ENCODE assay signal across 21 cellular contexts in the genomic region with DNA sequence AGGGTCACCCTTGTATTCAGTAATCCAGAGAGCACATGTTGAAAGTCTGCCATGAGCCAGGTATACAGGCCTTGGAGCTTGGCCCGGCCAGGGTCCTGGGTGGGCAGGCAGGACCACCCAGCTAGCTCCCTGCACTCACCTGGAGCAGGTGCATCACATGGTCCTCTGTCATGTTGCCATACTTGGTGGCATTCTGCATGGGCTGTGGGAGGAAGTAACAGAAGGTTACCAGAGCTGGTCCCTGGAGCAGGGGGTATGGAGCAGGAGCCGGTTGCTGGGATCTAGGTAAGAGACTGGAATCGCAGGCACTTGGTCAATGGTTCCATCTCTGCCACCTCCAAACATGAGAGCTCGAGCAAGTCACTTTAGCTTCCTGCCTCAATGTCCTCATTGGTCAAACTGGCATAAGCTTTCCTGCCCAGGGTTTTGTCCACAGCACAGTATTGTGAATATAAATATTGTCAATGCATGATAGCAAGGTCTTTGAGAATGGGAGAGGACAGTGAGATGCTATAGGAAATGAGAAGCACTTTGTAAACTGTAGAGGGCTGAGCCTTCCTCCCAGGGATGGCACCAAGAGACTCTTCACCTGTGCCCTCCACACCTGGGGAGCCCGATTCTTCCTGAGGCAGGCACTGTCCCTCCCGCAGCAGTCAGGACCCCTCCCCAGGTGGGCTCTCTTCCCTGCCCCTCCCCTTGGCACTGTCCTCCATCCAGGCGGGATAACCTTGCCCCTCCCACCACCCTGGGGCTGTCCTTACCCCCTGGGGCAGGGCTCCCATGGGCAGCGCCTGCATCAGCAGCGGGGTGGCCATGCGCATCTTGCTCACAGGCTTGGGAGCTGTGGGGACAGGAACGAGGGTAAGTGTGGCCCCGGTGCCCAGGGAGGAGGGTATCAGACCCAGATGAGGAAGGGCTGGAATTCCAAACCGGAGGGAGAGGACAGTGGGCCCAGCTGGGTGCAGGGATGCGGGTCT. TPM values are rescaled to one million over a fixed set of nuclear protein-coding genes. Genes with fewer than 3 reads are reported as not detected.
DNase-seq lines count a peak whose midpoint lies in the region; ATAC-seq and TF ChIP-seq lines count a peak whose summit lies in the region.
"Had no signal": no experiment of that assay in that cellular context is flagged by ENCODE, and none has a peak within 500 bp of the region (broad histone marks: within the 10 kb centered on the region; RNA-seq: fewer than 3 reads in every experiment).

No MANE protein-coding gene starts in this region.

- peak overlapping the region in 3 of 4 donors; percentile 13 to 83 (median 18) for H3K27ac ChIP-seq in gastrocnemius medialis
- peak overlapping the region in 1 of 4 donors; percentile 37 for H3K27ac ChIP-seq in esophagus squamous epithelium
- H3K27ac ChIP-seq: C4-2B, SJSA1, thyroid gland had no signal

- in situ Hi-C loops in gastrocnemius medialis (cut with MboI; ENCODE audit: low sequenced_read_pairs in 4 of 4), result no loop called here

- ATAC-seq in activated CD8-positive, alpha-beta T cell treated with anti-CD3 and anti-CD28 coated beads, Interleukin-2, amount 10 ng/mL, durations not matched to agents 7 days and 5 days, result no peak
- ATAC-seq in activated CD8-positive, alpha-beta T cell treated with anti-CD3 and anti-CD28 coated beads for 36 hours, result no peak
- no peak for ATAC-seq in activated B cell treated with CpG ODN at 0.5 μM for 24 hours (ENCODE audit: low read depth)
- no peak for ATAC-seq in gastrocnemius medialis
- ATAC-seq in GM19467 (IDR thresholded peaks at IDR 0.05; ENCODE audit: unreplicated experiment), result no peak
- ATAC-seq: activated naive CD8-positive, alpha-beta T cell treated with anti-CD3 and anti-CD28 coated beads, Interleukin-2, amount 50 U/mL, for 24 hours; esophagus mucosa had no signal

- POLR2A ChIA-PET in activated CD8-positive, alpha-beta T cell treated with anti-CD3 and anti-CD28 coated beads, Interleukin-2, amount 10 ng/mL, durations not matched to agents 7 days and 5 days (lab: Charles Lee), result interaction anchor here (0.8 to 1.3 kb wide), 3 partner anchors 8 to 19 kb away, joined by 4 read pairs; no protein-coding TSS in a partner anchor
- POLR2A ChIA-PET in activated CD8-positive, alpha-beta T cell treated with anti-CD3 and anti-CD28 coated beads for 36 hours (lab: Charles Lee), result interaction anchor here (1.0 to 2.4 kb wide), 5 partner anchors 9 to 28 kb away, joined by 3 to 8 read pairs (median 5); no protein-coding TSS in a partner anchor
- POLR2A ChIA-PET in activated B cell treated with CpG ODN at 0.5 μM for 24 hours (lab: Charles Lee), result interaction anchor here (12.3 to 43.9 kb wide), 3 partner anchors 2 to 45 kb away, joined by 125 to 2478 read pairs (median 2478); a partner anchor contains a TSS

- peak overlapping the region; percentile 34 for H3K27ac Mint-ChIP-seq in activated CD8-positive, alpha-beta T cell treated with anti-CD3 and anti-CD28 coated beads, Interleukin-2, amount 10 ng/mL, durations not matched to agents 7 days and 5 days
- H3K27ac Mint-ChIP-seq in activated CD8-positive, alpha-beta T cell treated with anti-CD3 and anti-CD28 coated beads for 36 hours, result no peak overlapping the region
- peak overlapping the region; percentile 100 for H3K27ac Mint-ChIP-seq in activated B cell treated with CpG ODN at 0.5 μM for 24 hours
- H3K27ac Mint-ChIP-seq: activated naive CD8-positive, alpha-beta T cell treated with anti-CD3 and anti-CD28 coated beads, Interleukin-2, amount 50 U/mL, for 24 hours had no signal

- H3K4me1 ChIP-seq in gastrocnemius medialis (peaks cover 6 to 10% of the 10 kb centered on the region in 2 donors), esophagus squamous epithelium (peaks cover 12 to 48% (median 31%) of the 10 kb centered on the region in 3 donors)

- 76 to 92% methylated on average over 7 to 11 of the region's 14 CpGs for WGBS in esophagus squamous epithelium, 2 donors

- H3K27me3 ChIP-seq in gastrocnemius medialis (no peaks in the 10 kb centered on the region), esophagus squamous epithelium (no peaks in the 10 kb centered on the region)
- H3K27me3 ChIP-seq: MG63, SJSA1, thyroid gland had no signal

- H3K9me3 Mint-ChIP-seq in activated CD8-positive, alpha-beta T cell treated with anti-CD3 and anti-CD28 coated beads, Interleukin-2, amount 10 ng/mL, durations not matched to agents 7 days and 5 days (ENCODE audit: insufficient read depth), result no peaks in the 10 kb centered on the region
- no peaks in the 10 kb centered on the region for H3K9me3 Mint-ChIP-seq in activated CD8-positive, alpha-beta T cell treated with anti-CD3 and anti-CD28 coated beads for 36 hours
- no peaks in the 10 kb centered on the region for H3K9me3 Mint-ChIP-seq in activated B cell treated with CpG ODN at 0.5 μM for 24 hours
- H3K9me3 Mint-ChIP-seq: activated naive CD8-positive, alpha-beta T cell treated with anti-CD3 and anti-CD28 coated beads, Interleukin-2, amount 50 U/mL, for 24 hours had no signal

- H3K27me3 Mint-ChIP-seq in activated CD8-positive, alpha-beta T cell treated with anti-CD3 and anti-CD28 coated beads, Interleukin-2, amount 10 ng/mL, durations not matched to agents 7 days and 5 days (ENCODE audit: low read depth), result no peaks in the 10 kb centered on the region
- no peaks in the 10 kb centered on the region for H3K27me3 Mint-ChIP-seq in activated CD8-positive, alpha-beta T cell treated with anti-CD3 and anti-CD28 coated beads for 36 hours
- no peaks in the 10 kb centered on the region for H3K27me3 Mint-ChIP-seq in activated B cell treated with CpG ODN at 0.5 μM for 24 hours
- H3K27me3 Mint-ChIP-seq: activated naive CD8-positive, alpha-beta T cell treated with anti-CD3 and anti-CD28 coated beads, Interleukin-2, amount 50 U/mL, for 24 hours had no signal

- TF ChIP-seq POLR2A in gastrocnemius medialis (IDR thresholded peaks at IDR 0.05) (no peak), esophagus squamous epithelium (IDR thresholded peaks at IDR 0.05) (no peak)

- DNase-seq in activated CD8-positive, alpha-beta T cell treated with anti-CD3 and anti-CD28 coated beads, Interleukin-2, amount 10 ng/mL, durations not matched to agents 7 days and 5 days, result no peak
- DNase-seq in activated CD8-positive, alpha-beta T cell treated with anti-CD3 and anti-CD28 coated beads for 36 hours, result no peak
- no peak for DNase-seq in activated B cell treated with CpG ODN at 0.5 μM for 24 hours
- no peak for DNase-seq in gastrocnemius medialis
- DNase-seq in esophagus squamous epithelium (lab: John Stamatoyannopoulos, UW), result no peak
- no peak for DNase-seq in SIG-M5 (lab: John Stamatoyannopoulos, UW)
- DNase-seq: activated CD4-positive, alpha-beta T cell treated with anti-CD3 and anti-CD28 coated beads for 1 hour; activated naive CD8-positive, alpha-beta T cell treated with anti-CD3 and anti-CD28 coated beads, Interleukin-2, amount 50 U/mL, for 24 hours; activated T-cell treated with anti-CD3 and anti-CD28 coated beads for 4 hours; DMS79 treated with DMSO at 0.1 percent for 48 hours; MG63; NCI-H2029 treated with DMSO at 0.1 percent for 48 hours; NCI-H524; small intestine; thyroid gland had no signal

- peaks cover 0 to 14% of the 10 kb centered on the region in 2 donors for H3K36me3 ChIP-seq in gastrocnemius medialis
- H3K36me3 ChIP-seq in esophagus squamous epithelium, result peaks cover 14 to 58% (median 19%) of the 10 kb centered on the region in 3 donors

- intact Hi-C loops in activated CD8-positive, alpha-beta T cell treated with anti-CD3 and anti-CD28 coated beads for 36 hours (cut with micrococcal nuclease), result no loop called here
- intact Hi-C loops in activated B cell treated with CpG ODN at 0.5 μM for 24 hours (cut with micrococcal nuclease), result no loop called here
- intact Hi-C loops in gastrocnemius medialis (cut with DNase I; ENCODE audit: low total_unique reads), result no loop called here
- intact Hi-C loops in esophagus squamous epithelium (cut with DNase I), result no loop called here

- no peak for TF ChIP-seq CTCF in activated CD8-positive, alpha-beta T cell treated with anti-CD3 and anti-CD28 coated beads for 36 hours (IDR thresholded peaks at IDR 0.05)
- TF ChIP-seq CTCF in GM12875 (IDR thresholded peaks at IDR 0.05; ENCODE audit: borderline replicate concordance, insufficient read depth, low read depth, low read length) (no peak), activated B cell treated with CpG ODN at 0.5 μM for 24 hours (IDR thresholded peaks at IDR 0.05) (no peak), gastrocnemius medialis (IDR thresholded peaks at IDR 0.05 in 4 of 5, conservative IDR thresholded peaks at IDR 0.05 in 1 of 5) (no peak), esophagus squamous epithelium (IDR thresholded peaks at IDR 0.05) (no peak)

- no peaks in the 10 kb centered on the region for H3K9me3 ChIP-seq in gastrocnemius medialis
- no peaks in the 10 kb centered on the region for H3K9me3 ChIP-seq in esophagus squamous epithelium
- H3K9me3 ChIP-seq: MG63, SJSA1, thyroid gland had no signal

- CTCF ChIA-PET in activated CD8-positive, alpha-beta T cell treated with anti-CD3 and anti-CD28 coated beads, Interleukin-2, amount 10 ng/mL, durations not matched to agents 7 days and 5 days (lab: Charles Lee), result interaction anchor here (1.4 kb wide), 1 partner anchor 30 kb away, joined by 4 read pairs; no protein-coding TSS in a partner anchor
- CTCF ChIA-PET in activated CD8-positive, alpha-beta T cell treated with anti-CD3 and anti-CD28 coated beads for 36 hours (lab: Charles Lee), result interaction anchor here (0.8 to 0.9 kb wide), 2 partner anchors 30 to 44 kb away, joined by 3 to 4 read pairs; no protein-coding TSS in a partner anchor
- CTCF ChIA-PET in activated B cell treated with CpG ODN at 0.5 μM for 24 hours (lab: Charles Lee), result interaction anchor here (2.6 to 3.6 kb wide), 2 partner anchors 8 to 30 kb away, joined by 9 to 15 read pairs; no protein-coding TSS in a partner anchor

- H3K36me3 Mint-ChIP-seq in activated CD8-positive, alpha-beta T cell treated with anti-CD3 and anti-CD28 coated beads, Interleukin-2, amount 10 ng/mL, durations not matched to agents 7 days and 5 days (ENCODE audit: low read depth), result peaks cover 45% of the 10 kb centered on the region
- peaks cover 38% of the 10 kb centered on the region for H3K36me3 Mint-ChIP-seq in activated CD8-positive, alpha-beta T cell treated with anti-CD3 and anti-CD28 coated beads for 36 hours (ENCODE audit: low read depth)
- H3K36me3 Mint-ChIP-seq in activated B cell treated with CpG ODN at 0.5 μM for 24 hours (ENCODE audit: low read depth), result peaks cover 95% of the 10 kb centered on the region

- H3K4me3 Mint-ChIP-seq in activated CD8-positive, alpha-beta T cell treated with anti-CD3 and anti-CD28 coated beads, Interleukin-2, amount 10 ng/mL, durations not matched to agents 7 days and 5 days, result no peak overlapping the region
- no peak overlapping the region for H3K4me3 Mint-ChIP-seq in activated CD8-positive, alpha-beta T cell treated with anti-CD3 and anti-CD28 coated beads for 36 hours
- peak overlapping the region; percentile 98 for H3K4me3 Mint-ChIP-seq in activated B cell treated with CpG ODN at 0.5 μM for 24 hours
- H3K4me3 Mint-ChIP-seq: activated naive CD8-positive, alpha-beta T cell treated with anti-CD3 and anti-CD28 coated beads, Interleukin-2, amount 50 U/mL, for 24 hours had no signal

- H3K4me3 ChIP-seq in GM12875 (ENCODE audit: low read depth, low read length), result peak overlapping the region; percentile 10
- H3K4me3 ChIP-seq in gastrocnemius medialis, result no peak overlapping the region
- no peak overlapping the region for H3K4me3 ChIP-seq in esophagus squamous epithelium
- H3K4me3 ChIP-seq: lung, MG63, SJSA1, thyroid gland had no signal

- peaks cover 29% of the 10 kb centered on the region for H3K4me1 Mint-ChIP-seq in activated CD8-positive, alpha-beta T cell treated with anti-CD3 and anti-CD28 coated beads, Interleukin-2, amount 10 ng/mL, durations not matched to agents 7 days and 5 days (ENCODE audit: low read depth)
- H3K4me1 Mint-ChIP-seq in activated CD8-positive, alpha-beta T cell treated with anti-CD3 and anti-CD28 coated beads for 36 hours (ENCODE audit: low read depth), result peaks cover 25% of the 10 kb centered on the region
- peaks cover 63% of the 10 kb centered on the region for H3K4me1 Mint-ChIP-seq in activated B cell treated with CpG ODN at 0.5 μM for 24 hours

RNA-seq across cellular contexts. Expression of a gene that starts 6.3 kb away (rescaled TPM):
- total RNA-seq in activated CD8-positive, alpha-beta T cell treated with anti-CD3 and anti-CD28 coated beads, Interleukin-2, amount 10 ng/mL, durations not matched to agents 7 days and 5 days, result 100 to 1,000 TPM; 395 to 407 TPM
- 100 to 1,000 TPM; 277 to 282 TPM for total RNA-seq in activated CD8-positive, alpha-beta T cell treated with anti-CD3 and anti-CD28 coated beads for 36 hours
- total RNA-seq in activated B cell treated with CpG ODN at 0.5 μM for 24 hours, result 5,323 and 5,628 TPM in 2 replicates
- total RNA-seq in gastrocnemius medialis, result 100 to 1,000 TPM; 123 to 291 (median 160) TPM
- 1,000 to 10,000 TPM in 1 of 4 donors, 100 to 1,000 TPM in 2, 10 to 100 TPM in 1; 91.0 to 1,037 (median 261) TPM for total RNA-seq in esophagus squamous epithelium
- total RNA-seq: SJSA1 had no signal

RNA-seq across cellular contexts. Expression of a gene that starts 43.1 kb away (rescaled TPM):
- 1,000 to 10,000 TPM; 2,046 to 2,123 TPM for total RNA-seq in activated CD8-positive, alpha-beta T cell treated with anti-CD3 and anti-CD28 coated beads, Interleukin-2, amount 10 ng/mL, durations not matched to agents 7 days and 5 days
- 1,000 to 10,000 TPM; 3,542 to 3,651 TPM for total RNA-seq in activated CD8-positive, alpha-beta T cell treated with anti-CD3 and anti-CD28 coated beads for 36 hours
- total RNA-seq in activated B cell treated with CpG ODN at 0.5 μM for 24 hours (4,086 and 4,865 TPM in 2 replicates), gastrocnemius medialis (1,000 to 10,000 TPM; 1,865 to 2,215 (median 2,024) TPM), esophagus squamous epithelium (1,000 to 10,000 TPM; 1,098 to 4,026 (median 2,484) TPM)

RNA-seq across cellular contexts. Expression of a gene that starts 48.9 kb away (rescaled TPM):
- total RNA-seq in activated CD8-positive, alpha-beta T cell treated with anti-CD3 and anti-CD28 coated beads, Interleukin-2, amount 10 ng/mL, durations not matched to agents 7 days and 5 days, result 10 to 100 TPM; 79.0 to 81.3 TPM
- total RNA-seq in activated CD8-positive, alpha-beta T cell treated with anti-CD3 and anti-CD28 coated beads for 36 hours, result 100 to 1,000 TPM; 114 to 117 TPM
- total RNA-seq in activated B cell treated with CpG ODN at 0.5 μM for 24 hours (74.7 and 76.1 TPM in 2 replicates), gastrocnemius medialis (10 to 100 TPM; 22.1 to 31.7 (median 27.1) TPM), esophagus squamous epithelium (10 to 100 TPM; 18.2 to 41.4 (median 24.8) TPM)
